1 cellular context compared by ENCODE assay signal in the genomic region with DNA sequence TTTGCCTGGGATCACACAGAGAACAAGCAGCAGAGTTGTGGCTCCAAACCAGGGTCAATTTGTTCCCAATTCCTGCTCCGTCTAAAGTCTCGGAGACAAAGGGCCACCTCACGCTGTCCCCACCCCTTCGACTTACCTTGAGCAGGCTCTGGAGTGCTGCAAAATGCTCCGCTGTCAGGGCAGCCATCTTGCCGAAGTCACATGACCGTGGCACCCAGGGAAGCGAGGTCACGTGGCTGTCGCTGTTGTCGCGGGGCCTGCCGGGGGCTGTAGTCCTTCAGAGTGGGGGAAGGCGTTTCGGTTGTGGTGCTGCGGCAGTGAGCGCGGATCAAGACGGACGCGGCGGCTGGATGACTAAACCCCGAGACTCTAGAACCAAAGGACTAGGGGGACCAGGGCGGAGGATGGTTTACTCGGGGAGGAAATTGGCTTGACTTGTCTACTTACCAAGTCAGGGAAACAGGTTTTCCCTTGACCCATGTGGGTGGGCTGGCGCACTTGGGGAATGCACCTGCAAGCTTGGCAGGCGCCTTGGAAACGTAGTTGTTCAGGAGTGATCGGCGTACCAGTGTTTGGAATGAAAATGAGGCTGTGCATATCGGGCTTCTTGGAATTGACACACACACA.
A peak's percentile ranks its signal among the peaks of the same experiment; 100 is the strongest.
TF ChIP-seq lines count a peak whose summit lies in the region.

A gene (minus strand): TSS at position 199 of the 627 bp plus-strand sequence. CDS start 12 bp downstream, at position 187.

TF ChIP-seq in SK-N-SH, 30 proteins besides CTCF, POLR2A, EP300 and RAD21 (continued from another document):
- TF ChIP-seq MEF2A (IDR thresholded peaks at IDR 0.05; ENCODE audit: borderline replicate concordance, low read depth) (no peak), GABPA (IDR thresholded peaks at IDR 0.05; ENCODE audit: low read depth) (no peak), MXI1 (IDR thresholded peaks at IDR 0.05; ENCODE audit: low read depth, low read length) (peak; percentile 98), GATA2 (CRISPR knock-in tag; IDR thresholded peaks at IDR 0.05) (no peak), NFIC (IDR thresholded peaks at IDR 0.05; ENCODE audit: borderline replicate concordance) (no peak), NRF1 (IDR thresholded peaks at IDR 0.05; ENCODE audit: low read depth, low read length) (no peak), EZH2phosphoT487 (IDR thresholded peaks at IDR 0.05; ENCODE audit: borderline replicate concordance, low read depth) (no peak), TAF1 (IDR thresholded peaks at IDR 0.05; ENCODE audit: borderline replicate concordance, low read depth, low read length) (peak; percentile 90), SIN3A (IDR thresholded peaks at IDR 0.05; ENCODE audit: borderline replicate concordance, low read depth, low read length) (peak; percentile 98), SMC3 (IDR thresholded peaks at IDR 0.05; ENCODE audit: low read depth, low read length) (no peak), YY1 (IDR thresholded peaks at IDR 0.05; ENCODE audit: low read depth) (peak; percentile 99), POLR2AphosphoS5 (IDR thresholded peaks at IDR 0.05; ENCODE audit: low read depth, low read length) (peak; percentile 70)
- TF ChIP-seq, protein P1, sequence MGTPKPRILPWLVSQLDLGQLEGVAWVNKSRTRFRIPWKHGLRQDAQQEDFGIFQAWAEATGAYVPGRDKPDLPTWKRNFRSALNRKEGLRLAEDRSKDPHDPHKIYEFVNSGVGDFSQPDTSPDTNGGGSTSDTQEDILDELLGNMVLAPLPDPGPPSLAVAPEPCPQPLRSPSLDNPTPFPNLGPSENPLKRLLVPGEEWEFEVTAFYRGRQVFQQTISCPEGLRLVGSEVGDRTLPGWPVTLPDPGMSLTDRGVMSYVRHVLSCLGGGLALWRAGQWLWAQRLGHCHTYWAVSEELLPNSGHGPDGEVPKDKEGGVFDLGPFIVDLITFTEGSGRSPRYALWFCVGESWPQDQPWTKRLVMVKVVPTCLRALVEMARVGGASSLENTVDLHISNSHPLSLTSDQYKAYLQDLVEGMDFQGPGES (IDR thresholded peaks at IDR 0.05; ENCODE audit: low read depth, low read length): peak; percentile 20; the same call in 1 of the 2 replicates
- TF ChIP-seq, protein P2, sequence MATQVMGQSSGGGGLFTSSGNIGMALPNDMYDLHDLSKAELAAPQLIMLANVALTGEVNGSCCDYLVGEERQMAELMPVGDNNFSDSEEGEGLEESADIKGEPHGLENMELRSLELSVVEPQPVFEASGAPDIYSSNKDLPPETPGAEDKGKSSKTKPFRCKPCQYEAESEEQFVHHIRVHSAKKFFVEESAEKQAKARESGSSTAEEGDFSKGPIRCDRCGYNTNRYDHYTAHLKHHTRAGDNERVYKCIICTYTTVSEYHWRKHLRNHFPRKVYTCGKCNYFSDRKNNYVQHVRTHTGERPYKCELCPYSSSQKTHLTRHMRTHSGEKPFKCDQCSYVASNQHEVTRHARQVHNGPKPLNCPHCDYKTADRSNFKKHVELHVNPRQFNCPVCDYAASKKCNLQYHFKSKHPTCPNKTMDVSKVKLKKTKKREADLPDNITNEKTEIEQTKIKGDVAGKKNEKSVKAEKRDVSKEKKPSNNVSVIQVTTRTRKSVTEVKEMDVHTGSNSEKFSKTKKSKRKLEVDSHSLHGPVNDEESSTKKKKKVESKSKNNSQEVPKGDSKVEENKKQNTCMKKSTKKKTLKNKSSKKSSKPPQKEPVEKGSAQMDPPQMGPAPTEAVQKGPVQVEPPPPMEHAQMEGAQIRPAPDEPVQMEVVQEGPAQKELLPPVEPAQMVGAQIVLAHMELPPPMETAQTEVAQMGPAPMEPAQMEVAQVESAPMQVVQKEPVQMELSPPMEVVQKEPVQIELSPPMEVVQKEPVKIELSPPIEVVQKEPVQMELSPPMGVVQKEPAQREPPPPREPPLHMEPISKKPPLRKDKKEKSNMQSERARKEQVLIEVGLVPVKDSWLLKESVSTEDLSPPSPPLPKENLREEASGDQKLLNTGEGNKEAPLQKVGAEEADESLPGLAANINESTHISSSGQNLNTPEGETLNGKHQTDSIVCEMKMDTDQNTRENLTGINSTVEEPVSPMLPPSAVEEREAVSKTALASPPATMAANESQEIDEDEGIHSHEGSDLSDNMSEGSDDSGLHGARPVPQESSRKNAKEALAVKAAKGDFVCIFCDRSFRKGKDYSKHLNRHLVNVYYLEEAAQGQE (IDR thresholded peaks at IDR 0.05; ENCODE audit: low read depth, low read length): peak; percentile 45; the same call in 1 of the 2 replicates
TF ChIP-seq in SK-N-SH: peak in this region for 15.
